In the genomic region with DNA sequence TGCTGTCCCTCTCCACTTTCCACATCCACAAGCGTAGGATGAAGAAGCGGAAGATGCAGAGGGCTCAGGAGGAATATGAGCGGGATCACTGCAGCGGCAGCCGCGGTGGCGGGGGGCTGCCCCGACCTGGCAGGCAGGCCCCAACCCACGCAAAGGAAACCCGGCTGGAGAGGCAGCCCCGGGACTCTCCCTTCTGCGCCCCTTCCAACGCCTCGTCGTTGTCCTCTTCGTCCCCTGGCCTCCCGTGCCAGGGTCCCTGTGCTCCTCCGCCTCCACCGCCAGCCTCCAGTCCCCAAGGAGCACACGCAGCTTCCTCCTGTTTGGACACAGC, we compare ENCODE assay signal across 1 cellular context.
TF ChIP-seq lines count a peak whose summit lies in the region.

No MANE protein-coding gene starts in this region.

TF ChIP-seq in GM23338, 12 proteins besides CTCF, POLR2A, EP300 and RAD21:
- TF ChIP-seq JUNB (IDR thresholded peaks at IDR 0.05; ENCODE audit: unreplicated experiment), result no peak
- no peak for TF ChIP-seq NANOG (IDR thresholded peaks at IDR 0.05; ENCODE audit: borderline replicate concordance)
- TF ChIP-seq, protein P1, sequence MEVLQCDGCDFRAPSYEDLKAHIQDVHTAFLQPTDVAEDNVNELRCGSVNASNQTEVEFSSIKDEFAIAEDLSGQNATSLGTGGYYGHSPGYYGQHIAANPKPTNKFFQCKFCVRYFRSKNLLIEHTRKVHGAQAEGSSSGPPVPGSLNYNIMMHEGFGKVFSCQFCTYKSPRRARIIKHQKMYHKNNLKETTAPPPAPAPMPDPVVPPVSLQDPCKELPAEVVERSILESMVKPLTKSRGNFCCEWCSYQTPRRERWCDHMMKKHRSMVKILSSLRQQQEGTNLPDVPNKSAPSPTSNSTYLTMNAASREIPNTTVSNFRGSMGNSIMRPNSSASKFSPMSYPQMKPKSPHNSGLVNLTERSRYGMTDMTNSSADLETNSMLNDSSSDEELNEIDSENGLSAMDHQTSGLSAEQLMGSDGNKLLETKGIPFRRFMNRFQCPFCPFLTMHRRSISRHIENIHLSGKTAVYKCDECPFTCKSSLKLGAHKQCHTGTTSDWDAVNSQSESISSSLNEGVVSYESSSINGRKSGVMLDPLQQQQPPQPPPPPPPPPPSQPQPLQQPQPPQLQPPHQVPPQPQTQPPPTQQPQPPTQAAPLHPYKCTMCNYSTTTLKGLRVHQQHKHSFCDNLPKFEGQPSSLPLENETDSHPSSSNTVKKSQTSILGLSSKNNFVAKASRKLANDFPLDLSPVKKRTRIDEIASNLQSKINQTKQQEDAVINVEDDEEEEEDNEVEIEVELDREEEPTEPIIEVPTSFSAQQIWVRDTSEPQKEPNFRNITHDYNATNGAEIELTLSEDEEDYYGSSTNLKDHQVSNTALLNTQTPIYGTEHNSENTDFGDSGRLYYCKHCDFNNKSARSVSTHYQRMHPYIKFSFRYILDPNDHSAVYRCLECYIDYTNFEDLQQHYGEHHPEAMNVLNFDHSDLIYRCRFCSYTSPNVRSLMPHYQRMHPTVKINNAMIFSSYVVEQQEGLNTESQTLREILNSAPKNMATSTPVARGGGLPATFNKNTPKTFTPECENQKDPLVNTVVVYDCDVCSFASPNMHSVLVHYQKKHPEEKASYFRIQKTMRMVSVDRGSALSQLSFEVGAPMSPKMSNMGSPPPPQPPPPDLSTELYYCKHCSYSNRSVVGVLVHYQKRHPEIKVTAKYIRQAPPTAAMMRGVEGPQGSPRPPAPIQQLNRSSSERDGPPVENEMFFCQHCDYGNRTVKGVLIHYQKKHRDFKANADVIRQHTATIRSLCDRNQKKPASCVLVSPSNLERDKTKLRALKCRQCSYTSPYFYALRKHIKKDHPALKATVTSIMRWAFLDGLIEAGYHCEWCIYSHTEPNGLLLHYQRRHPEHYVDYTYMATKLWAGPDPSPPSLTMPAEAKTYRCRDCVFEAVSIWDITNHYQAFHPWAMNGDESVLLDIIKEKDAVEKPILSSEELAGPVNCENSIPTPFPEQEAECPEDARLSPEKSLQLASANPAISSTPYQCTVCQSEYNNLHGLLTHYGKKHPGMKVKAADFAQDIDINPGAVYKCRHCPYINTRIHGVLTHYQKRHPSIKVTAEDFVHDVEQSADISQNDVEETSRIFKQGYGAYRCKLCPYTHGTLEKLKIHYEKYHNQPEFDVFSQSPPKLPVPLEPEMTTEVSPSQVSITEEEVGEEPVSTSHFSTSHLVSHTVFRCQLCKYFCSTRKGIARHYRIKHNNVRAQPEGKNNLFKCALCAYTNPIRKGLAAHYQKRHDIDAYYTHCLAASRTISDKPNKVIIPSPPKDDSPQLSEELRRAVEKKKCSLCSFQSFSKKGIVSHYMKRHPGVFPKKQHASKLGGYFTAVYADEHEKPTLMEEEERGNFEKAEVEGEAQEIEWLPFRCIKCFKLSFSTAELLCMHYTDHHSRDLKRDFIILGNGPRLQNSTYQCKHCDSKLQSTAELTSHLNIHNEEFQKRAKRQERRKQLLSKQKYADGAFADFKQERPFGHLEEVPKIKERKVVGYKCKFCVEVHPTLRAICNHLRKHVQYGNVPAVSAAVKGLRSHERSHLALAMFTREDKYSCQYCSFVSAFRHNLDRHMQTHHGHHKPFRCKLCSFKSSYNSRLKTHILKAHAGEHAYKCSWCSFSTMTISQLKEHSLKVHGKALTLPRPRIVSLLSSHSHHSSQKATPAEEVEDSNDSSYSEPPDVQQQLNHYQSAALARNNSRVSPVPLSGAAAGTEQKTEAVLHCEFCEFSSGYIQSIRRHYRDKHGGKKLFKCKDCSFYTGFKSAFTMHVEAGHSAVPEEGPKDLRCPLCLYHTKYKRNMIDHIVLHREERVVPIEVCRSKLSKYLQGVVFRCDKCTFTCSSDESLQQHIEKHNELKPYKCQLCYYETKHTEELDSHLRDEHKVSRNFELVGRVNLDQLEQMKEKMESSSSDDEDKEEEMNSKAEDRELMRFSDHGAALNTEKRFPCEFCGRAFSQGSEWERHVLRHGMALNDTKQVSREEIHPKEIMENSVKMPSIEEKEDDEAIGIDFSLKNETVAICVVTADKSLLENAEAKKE (CRISPR knock-in tag; IDR thresholded peaks at IDR 0.05), result no peak
- TF ChIP-seq STAT1 (IDR thresholded peaks at IDR 0.05; ENCODE audit: unreplicated experiment), result no peak
- peak; percentile 60 for TF ChIP-seq EZH2 (IDR thresholded peaks at IDR 0.05; ENCODE audit: low read depth, unreplicated experiment)
- TF ChIP-seq ZNF331 (CRISPR knock-in tag; IDR thresholded peaks at IDR 0.05; ENCODE audit: low read depth), result no peak
- TF ChIP-seq, protein P2, sequence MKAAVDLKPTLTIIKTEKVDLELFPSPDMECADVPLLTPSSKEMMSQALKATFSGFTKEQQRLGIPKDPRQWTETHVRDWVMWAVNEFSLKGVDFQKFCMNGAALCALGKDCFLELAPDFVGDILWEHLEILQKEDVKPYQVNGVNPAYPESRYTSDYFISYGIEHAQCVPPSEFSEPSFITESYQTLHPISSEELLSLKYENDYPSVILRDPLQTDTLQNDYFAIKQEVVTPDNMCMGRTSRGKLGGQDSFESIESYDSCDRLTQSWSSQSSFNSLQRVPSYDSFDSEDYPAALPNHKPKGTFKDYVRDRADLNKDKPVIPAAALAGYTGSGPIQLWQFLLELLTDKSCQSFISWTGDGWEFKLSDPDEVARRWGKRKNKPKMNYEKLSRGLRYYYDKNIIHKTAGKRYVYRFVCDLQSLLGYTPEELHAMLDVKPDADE (IDR thresholded peaks at IDR 0.05), result no peak
- TF ChIP-seq, protein P3, sequence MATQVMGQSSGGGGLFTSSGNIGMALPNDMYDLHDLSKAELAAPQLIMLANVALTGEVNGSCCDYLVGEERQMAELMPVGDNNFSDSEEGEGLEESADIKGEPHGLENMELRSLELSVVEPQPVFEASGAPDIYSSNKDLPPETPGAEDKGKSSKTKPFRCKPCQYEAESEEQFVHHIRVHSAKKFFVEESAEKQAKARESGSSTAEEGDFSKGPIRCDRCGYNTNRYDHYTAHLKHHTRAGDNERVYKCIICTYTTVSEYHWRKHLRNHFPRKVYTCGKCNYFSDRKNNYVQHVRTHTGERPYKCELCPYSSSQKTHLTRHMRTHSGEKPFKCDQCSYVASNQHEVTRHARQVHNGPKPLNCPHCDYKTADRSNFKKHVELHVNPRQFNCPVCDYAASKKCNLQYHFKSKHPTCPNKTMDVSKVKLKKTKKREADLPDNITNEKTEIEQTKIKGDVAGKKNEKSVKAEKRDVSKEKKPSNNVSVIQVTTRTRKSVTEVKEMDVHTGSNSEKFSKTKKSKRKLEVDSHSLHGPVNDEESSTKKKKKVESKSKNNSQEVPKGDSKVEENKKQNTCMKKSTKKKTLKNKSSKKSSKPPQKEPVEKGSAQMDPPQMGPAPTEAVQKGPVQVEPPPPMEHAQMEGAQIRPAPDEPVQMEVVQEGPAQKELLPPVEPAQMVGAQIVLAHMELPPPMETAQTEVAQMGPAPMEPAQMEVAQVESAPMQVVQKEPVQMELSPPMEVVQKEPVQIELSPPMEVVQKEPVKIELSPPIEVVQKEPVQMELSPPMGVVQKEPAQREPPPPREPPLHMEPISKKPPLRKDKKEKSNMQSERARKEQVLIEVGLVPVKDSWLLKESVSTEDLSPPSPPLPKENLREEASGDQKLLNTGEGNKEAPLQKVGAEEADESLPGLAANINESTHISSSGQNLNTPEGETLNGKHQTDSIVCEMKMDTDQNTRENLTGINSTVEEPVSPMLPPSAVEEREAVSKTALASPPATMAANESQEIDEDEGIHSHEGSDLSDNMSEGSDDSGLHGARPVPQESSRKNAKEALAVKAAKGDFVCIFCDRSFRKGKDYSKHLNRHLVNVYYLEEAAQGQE (IDR thresholded peaks at IDR 0.05; ENCODE audit: unreplicated experiment), result peak; percentile 6
- TF ChIP-seq EZH2phosphoT487 (IDR thresholded peaks at IDR 0.05; ENCODE audit: unreplicated experiment), result no peak
- no peak for TF ChIP-seq POLR2AphosphoS5 (IDR thresholded peaks at IDR 0.05; ENCODE audit: low read depth)
- no peak for TF ChIP-seq ZNF114 (CRISPR knock-in tag; IDR thresholded peaks at IDR 0.05)
